In genomic region chr11:74170694-74171629, GRCh38 we compare ENCODE assay signal across 8 cellular contexts. TPM values are rescaled to one million over a fixed set of nuclear protein-coding genes. Genes with fewer than 3 reads are reported as not detected.
A peak's percentile ranks its signal among the peaks of the same experiment; 100 is the strongest.
DNase-seq lines count a peak whose midpoint lies in the region; ATAC-seq and TF ChIP-seq lines count a peak whose summit lies in the region.

Gene C2CD3 (minus strand): TSS chr11:74171002. CDS start chr11:74170792, 210 bp downstream.
Gene PPME1 (plus strand): TSS chr11:74171289. CDS start chr11:74171422, 133 bp downstream.

- H2AK5ac ChIP-seq in mesenchymal stem cell (ENCODE audit: low read length, severe bottlenecking), result no peak within 1 kb of the TSS

- H3K36me3 Mint-ChIP-seq in Calu3 (ENCODE audit: insufficient read depth, unreplicated experiment), result no peaks in the 10 kb centered on the region

- H3K79me1 ChIP-seq in mesenchymal stem cell (replicated peaks; ENCODE audit: low read length, poor library complexity, severe bottlenecking), result peaks cover 1% of the 10 kb centered on the region

- no peaks in the 10 kb centered on the region for H3K4me1 Mint-ChIP-seq in Calu3 (ENCODE audit: low read depth, unreplicated experiment)

- H3K9ac ChIP-seq in endocrine pancreas (ENCODE audit: control insufficient read depth, insufficient read depth, low read length) (peak within 1 kb of the TSS; percentile 90), mesenchymal stem cell (ENCODE audit: low read length) (peak within 1 kb of the TSS; percentile 97)

- H3K9me3 Mint-ChIP-seq in Calu3 (ENCODE audit: low read depth, unreplicated experiment), result no peaks in the 10 kb centered on the region

- peak within 1 kb of the TSS in 1 of 2 experiments; percentile 85 for H3K23ac ChIP-seq in mesenchymal stem cell (ENCODE audit: low read length in 2 of 2)

- peak within 1 kb of the TSS; percentile 48 for H2BK5ac ChIP-seq in mesenchymal stem cell (ENCODE audit: low read depth, low read length, poor library complexity, severe bottlenecking)

- H3K27me3 ChIP-seq in endocrine pancreas (ENCODE audit: control insufficient read depth, insufficient read depth, low read length), result no peaks in the 10 kb centered on the region
- no peaks in the 10 kb centered on the region for H3K27me3 ChIP-seq in mesenchymal stem cell (ENCODE audit: control insufficient read depth in 1 of 2, insufficient read depth in 1 of 2, low read length in 2 of 2)

- peak within 1 kb of the TSS; percentile 4 for H2BK120ac ChIP-seq in mesenchymal stem cell (ENCODE audit: low read depth, low read length)

- CTCF ChIA-PET in Calu3 (lab: Charles Lee), result interaction anchor here (0.6 to 1.5 kb wide), 6 partner anchors 15 to 819 kb away, joined by 3 to 8 read pairs (median 5); no protein-coding TSS in a partner anchor

- no peak within 1 kb of the TSS for H4K8ac ChIP-seq in mesenchymal stem cell (ENCODE audit: low read length)

- no peak within 1 kb of the TSS for H4K91ac ChIP-seq in mesenchymal stem cell (ENCODE audit: low read length)

- no peak within 1 kb of the TSS for H2BK15ac ChIP-seq in mesenchymal stem cell (ENCODE audit: low read depth, poor library complexity, severe bottlenecking)

- peak within 1 kb of the TSS; percentile 74 for H3K4me2 ChIP-seq in mesenchymal stem cell (ENCODE audit: low read length, poor library complexity, severe bottlenecking)

- intact Hi-C loops in Calu3 (cut with micrococcal nuclease; ENCODE audit: unreplicated experiment), result loop anchor here (2.0 to 10.0 kb wide), 2 partner anchors 32 to 206 kb away; no protein-coding TSS in a partner anchor

- peak within 1 kb of the TSS in 1 of 2 experiments; percentile 99 for H3K18ac ChIP-seq in mesenchymal stem cell (ENCODE audit: low read depth in 1 of 2, low read length in 2 of 2)

- no peaks in the 10 kb centered on the region for H3K27me3 Mint-ChIP-seq in Calu3 (ENCODE audit: unreplicated experiment)

- DNase-seq in Calu3, result peak; percentile 97
- DNase-seq in HUDEP-2 (lab: John Stamatoyannopoulos, UW; ENCODE audit: unreplicated experiment in 76 of 76), result peak; percentile 22 to 99 (median 97)
- peak; percentile 99 for DNase-seq in NOMO-1 treated with dmso at 0.1 percent for 144 hours (lab: John Stamatoyannopoulos, UW; ENCODE audit: unreplicated experiment)
- DNase-seq in activated CD8-positive, alpha-beta memory T cell treated with anti-CD3 and anti-CD28 coated beads for 48 hours (ENCODE audit: low read depth in 2 of 3, low spot score in 2 of 3), result peak; percentile 74 to 97 (median 86)
- DNase-seq in mesenchymal stem cell, result peak; percentile 100
- peak; percentile 97 for DNase-seq in stimulated activated CD8-positive, alpha-beta memory T cell treated with anti-CD3 and anti-CD28 coated beads, Interleukin-12 subunit alpha, Interleukin-12 subunit beta, amount 100 ng/mL, for 4 hours (ENCODE audit: low read depth)

- H3K4me3 ChIP-seq in endocrine pancreas (ENCODE audit: control insufficient read depth, insufficient read depth, low read length), result peak within 1 kb of the TSS; percentile 97
- peak within 1 kb of the TSS; percentile 87 to 98 for H3K4me3 ChIP-seq in mesenchymal stem cell (ENCODE audit: insufficient read depth in 1 of 2, low read depth in 1 of 2, low read length in 2 of 2)

- no peaks in the 10 kb centered on the region for H3K9me3 ChIP-seq in endocrine pancreas (ENCODE audit: control insufficient read depth, low read length)
- no peaks in the 10 kb centered on the region for H3K9me3 ChIP-seq in mesenchymal stem cell (ENCODE audit: control insufficient read depth, low read length)

- H3K4me1 ChIP-seq in endocrine pancreas (ENCODE audit: control insufficient read depth, insufficient read depth, low read length) (peaks cover 24% of the 10 kb centered on the region), mesenchymal stem cell (ENCODE audit: control insufficient read depth, insufficient read depth, low read depth, low read length) (no peaks in the 10 kb centered on the region)

- no peaks in the 10 kb centered on the region for H3K36me3 ChIP-seq in endocrine pancreas (ENCODE audit: control insufficient read depth, insufficient read depth, low read length)
- peaks cover 2 to 37% of the 10 kb centered on the region in 2 experiments for H3K36me3 ChIP-seq in mesenchymal stem cell (ENCODE audit: control insufficient read depth in 1 of 2, insufficient read depth in 2 of 2, low read depth in 1 of 2, low read length in 2 of 2)

- no peak within 1 kb of the TSS for H3K27ac Mint-ChIP-seq in Calu3 (ENCODE audit: unreplicated experiment)

- BruUV-seq in Calu3 (replicated peaks; lab: Mats Ljungman, UMichigan), result TSS peak; percentile 19

- ATAC-seq in GM21390 (IDR thresholded peaks at IDR 0.05; ENCODE audit: unreplicated experiment), result peak; percentile 96

- no peak for TF ChIP-seq CTCF in Calu3 (IDR thresholded peaks at IDR 0.05; ENCODE audit: unreplicated experiment)

- H3K14ac ChIP-seq in mesenchymal stem cell (ENCODE audit: low read length in 2 of 2), result peak within 1 kb of the TSS in 1 of 2 experiments; percentile 99

- peak within 1 kb of the TSS; percentile 90 for H3K27ac ChIP-seq in mesenchymal stem cell (ENCODE audit: low read length, poor library complexity, severe bottlenecking)

- under 1% methylated on average over 68 of the region's 68 CpGs for WGBS in mesenchymal stem cell

- H3K4me3 Mint-ChIP-seq in Calu3 (ENCODE audit: low read depth, unreplicated experiment), result no peak within 1 kb of the TSS

- peak within 1 kb of the TSS; percentile 63 to 78 for H3K4ac ChIP-seq in mesenchymal stem cell (ENCODE audit: low read depth in 1 of 2, low read length in 2 of 2)

- peak within 1 kb of the TSS; percentile 99 for H2AFZ ChIP-seq in mesenchymal stem cell (ENCODE audit: low read depth, low read length)

- H2BK12ac ChIP-seq in mesenchymal stem cell (ENCODE audit: low read length in 2 of 2), result peak within 1 kb of the TSS in 1 of 2 experiments; percentile 57

RNA-seq across cellular contexts. Expression of gene C2CD3, which starts in this region (rescaled TPM):
- total RNA-seq in Calu3 (2022), result 22.2 and 26.9 TPM in 2 replicates
- polyA plus RNA-seq in mesenchymal stem cell (2013, experiment 1 of 2), result 6.8 TPM
- polyA plus RNA-seq in mesenchymal stem cell (2013, experiment 2 of 2), result 6.0 TPM

RNA-seq across cellular contexts. Expression of gene PPME1, which starts in this region (rescaled TPM):
- 48.0 and 55.0 TPM in 2 replicates for total RNA-seq in Calu3 (2022)
- 47.7 TPM for polyA plus RNA-seq in mesenchymal stem cell (2013, experiment 1 of 2)
- polyA plus RNA-seq in mesenchymal stem cell (2013, experiment 2 of 2), result 47.1 TPM

Comparison
In these comparisons a context has a peak if more than half of its experiments do, and no peak if none do; other contexts are left out.
1. Peak in every context shown above with its lines: DNase-seq, ATAC-seq, H3K4me3 ChIP-seq and H3K27ac ChIP-seq.